8 cellular contexts compared by ENCODE assay signal in genomic region chr20:33444797-33445560, GRCh38. TPM values are rescaled to one million over a fixed set of nuclear protein-coding genes. Genes with fewer than 3 reads are reported as not detected.
A peak's percentile ranks its signal among the peaks of the same experiment; 100 is the strongest.
DNase-seq lines count a peak whose midpoint lies in the region; ATAC-seq, FAIRE-seq and TF ChIP-seq lines count a peak whose summit lies in the region.

No MANE protein-coding gene starts in this region.

- H3K36me3 Mint-ChIP-seq in naive B cell: no peaks in the 10 kb centered on the region

- DNase-seq in GM13976 (ENCODE audit: low spot score) (no peak), Peyer's patch (peak in 2 of 3 donors; percentile 34 to 65), bronchial epithelial cell (ENCODE audit: low read depth) (peak; percentile 32), naive B cell (no peak), HEK293T (ENCODE audit: extremely low spot score) (no peak), NCI-H774 (lab: John Stamatoyannopoulos, UW) (no peak)
- DNase-seq in effector CD8-positive, alpha-beta T cell (lab: John Stamatoyannopoulos, UW): no peak

- no peaks in the 10 kb centered on the region for H3K9me3 ChIP-seq in Peyer's patch

- POLR2A ChIA-PET in HEK293T (lab: Yijun Ruan, JAX): interaction anchor here (0.9 to 1.1 kb wide), 2 partner anchors 45 kb away, joined by 3 read pairs; partner anchors contain the start of gene CBFA2T2

- no peaks in the 10 kb centered on the region for H3K27me3 Mint-ChIP-seq in naive B cell

- peak overlapping the region in 5 of 6 donors; percentile 1 to 89 (median 66) for H3K27ac Mint-ChIP-seq in naive B cell

- TF ChIP-seq CTCF in GM13976 (IDR thresholded peaks at IDR 0.05; ENCODE audit: borderline replicate concordance, control extremely low read depth, extremely low read depth, insufficient read depth, missing control alignments) (peak; percentile 14), Peyer's patch (IDR thresholded peaks at IDR 0.05) (peak in 4 of 6 experiments; percentile 14 to 36 (median 34)), bronchial epithelial cell (IDR thresholded peaks at IDR 0.05; ENCODE audit: insufficient read depth, low read length, severe bottlenecking) (peak; percentile 25)

- H3K36me3 ChIP-seq in Peyer's patch (no peaks in the 10 kb centered on the region), bronchial epithelial cell (ENCODE audit: control insufficient read depth, insufficient read depth, low read length) (no peaks in the 10 kb centered on the region)

- H3K4me1 ChIP-seq in Peyer's patch: peaks cover 0 to 18% (median 3%) of the 10 kb centered on the region in 4 donors

- no peak for FAIRE-seq in bronchial epithelial cell (lab: Jason Lieb, UNC)

- H3K27me3 ChIP-seq in Peyer's patch (no peaks in the 10 kb centered on the region), bronchial epithelial cell (ENCODE audit: control insufficient read depth, insufficient read depth, low read length) (peaks cover 3% of the 10 kb centered on the region)

- CTCF ChIA-PET in HEK293T (lab: Yijun Ruan, JAX): interaction anchor here (1.2 kb wide), 1 partner anchor 12 kb away, joined by 3 read pairs; no protein-coding TSS in a partner anchor

- peaks cover 27 to 38% (median 30%) of the 10 kb centered on the region in 3 donors for H3K4me1 Mint-ChIP-seq in naive B cell

- peak overlapping the region; percentile 89 to 95 (median 92) for H3K4me3 Mint-ChIP-seq in naive B cell

- peaks cover 0 to 2% (median 0%) of the 10 kb centered on the region in 7 donors for H3K9me3 Mint-ChIP-seq in naive B cell

- ATAC-seq in naive B cell (ENCODE audit: low read depth in 2 of 2) (no peak), HG03354 (IDR thresholded peaks at IDR 0.05; ENCODE audit: poor library complexity, severe bottlenecking, unreplicated experiment) (no peak)

- peak overlapping the region; percentile 78 to 90 (median 84) for H3K27ac ChIP-seq in Peyer's patch

- in situ Hi-C loops in GM13976 (cut with MboI; ENCODE audit: low sequenced_read_pairs, unreplicated experiment): no loop called here

- H3K4me3 ChIP-seq in Peyer's patch (peak overlapping the region; percentile 81 to 97 (median 88)), bronchial epithelial cell (ENCODE audit: low read depth, low read length) (no peak overlapping the region)

- TF ChIP-seq POLR2A in Peyer's patch (IDR thresholded peaks at IDR 0.05): no peak

TF ChIP-seq in HEK293T, 16 proteins besides CTCF, POLR2A, EP300 and RAD21:
- TF ChIP-seq NFRKB (IDR thresholded peaks at IDR 0.05) (no peak), HDGF (IDR thresholded peaks at IDR 0.05; ENCODE audit: borderline replicate concordance) (no peak), SP1 (IDR thresholded peaks at IDR 0.05) (no peak), ZNF384 (IDR thresholded peaks at IDR 0.05) (no peak)
TF ChIP-seq in HEK293T: peak in this region for 0.

RNA-seq across cellular contexts. Expression of gene SNTA1, which starts 1.4 kb away (rescaled TPM):
- total RNA-seq in Peyer's patch (10 to 100 TPM; 12.1 to 15.0 (median 14.4) TPM), bronchial epithelial cell (4.2 and 7.8 TPM in 2 replicates)
- 1 to 10 TPM; 3.1 to 6.0 (median 3.9) TPM for polyA plus RNA-seq in naive B cell (ENCODE audit: low read depth in 6 of 6)

RNA-seq across cellular contexts. Expression of gene CDK5RAP1, which starts 43.7 kb away (rescaled TPM):
- 10 to 100 TPM; 23.5 to 47.0 (median 30.9) TPM for total RNA-seq in Peyer's patch
- 21.6 and 27.4 TPM in 2 replicates for total RNA-seq in bronchial epithelial cell
- polyA plus RNA-seq in naive B cell (ENCODE audit: low read depth in 6 of 6): 10 to 100 TPM; 22.4 to 53.5 (median 28.8) TPM

RNA-seq across cellular contexts. Expression of gene CBFA2T2, which starts 44.9 kb away (rescaled TPM):
- 10 to 100 TPM; 31.2 to 51.3 (median 37.8) TPM for total RNA-seq in Peyer's patch
- 4.0 and 5.3 TPM in 2 replicates for total RNA-seq in bronchial epithelial cell
- 10 to 100 TPM in 5 of 6 donors, 1 to 10 TPM in 1; 6.1 to 25.9 (median 15.4) TPM for polyA plus RNA-seq in naive B cell (ENCODE audit: low read depth in 6 of 6)

Comparison
In these comparisons a context has a peak if more than half of its experiments do, and no peak if none do; other contexts are left out.
1. DNase-seq: peak in Peyer's patch (2 of 3) and bronchial epithelial cell (single experiment); none in GM13976 (single experiment), naive B cell (single experiment), HEK293T (single experiment), NCI-H774 (single experiment) and effector CD8-positive, alpha-beta T cell (single experiment).
2. Peak in every context shown above with its lines, with median percentiles within 50 percentile points of each other: CTCF ChIP-seq.